Comparison of ENCODE assay signal across 8 cellular contexts in genomic region chr9:94030318-94031179, GRCh38. TPM values are rescaled to one million over a fixed set of nuclear protein-coding genes. Genes with fewer than 3 reads are reported as not detected.
DNase-seq lines count a peak whose midpoint lies in the region; ATAC-seq, FAIRE-seq and TF ChIP-seq lines count a peak whose summit lies in the region.

No MANE protein-coding gene starts in this region.

- ATAC-seq in HG03442 (IDR thresholded peaks at IDR 0.05; ENCODE audit: unreplicated experiment), result peak; percentile 98
- peak; percentile 99 for ATAC-seq in activated CD8-positive, alpha-beta T cell treated with anti-CD3 and anti-CD28 coated beads for 36 hours
- peak; percentile 99 for ATAC-seq in memory B cell (ENCODE audit: low read depth)

- H3K4me1 Mint-ChIP-seq in activated CD8-positive, alpha-beta T cell treated with anti-CD3 and anti-CD28 coated beads for 36 hours (ENCODE audit: low read depth), result peaks cover 20% of the 10 kb centered on the region
- H3K4me1 Mint-ChIP-seq in memory B cell, result peaks cover 16% of the 10 kb centered on the region

- CTCF ChIA-PET in activated CD8-positive, alpha-beta T cell treated with anti-CD3 and anti-CD28 coated beads for 36 hours (lab: Charles Lee), result interaction anchor here (1.0 to 1.3 kb wide), 4 partner anchors 17 to 183 kb away, joined by 3 read pairs; no protein-coding TSS in a partner anchor

- H3K9me3 ChIP-seq in effector memory CD4-positive, alpha-beta T cell (ENCODE audit: control insufficient read depth, low read length), result no peaks in the 10 kb centered on the region

- FAIRE-seq in GM19239 (lab: Jason Lieb, UNC), result peak; percentile 89

- intact Hi-C loops in activated CD8-positive, alpha-beta T cell treated with anti-CD3 and anti-CD28 coated beads for 36 hours (cut with micrococcal nuclease), result no loop called here

- no peak for TF ChIP-seq CTCF in activated CD8-positive, alpha-beta T cell treated with anti-CD3 and anti-CD28 coated beads for 36 hours (IDR thresholded peaks at IDR 0.05)

- H3K4me3 Mint-ChIP-seq in activated CD8-positive, alpha-beta T cell treated with anti-CD3 and anti-CD28 coated beads for 36 hours, result peak overlapping the region; percentile 95
- peak overlapping the region; percentile 100 for H3K4me3 Mint-ChIP-seq in memory B cell

- peaks cover 6% of the 10 kb centered on the region for H3K27me3 Mint-ChIP-seq in activated CD8-positive, alpha-beta T cell treated with anti-CD3 and anti-CD28 coated beads for 36 hours
- H3K27me3 Mint-ChIP-seq in memory B cell, result peaks cover 3% of the 10 kb centered on the region

- H3K9me3 Mint-ChIP-seq in activated CD8-positive, alpha-beta T cell treated with anti-CD3 and anti-CD28 coated beads for 36 hours, result no peaks in the 10 kb centered on the region
- H3K9me3 Mint-ChIP-seq in memory B cell, result no peaks in the 10 kb centered on the region

- H3K4me1 ChIP-seq in effector memory CD4-positive, alpha-beta T cell (ENCODE audit: control insufficient read depth, insufficient read depth, low read length, poor library complexity, severe bottlenecking), result peaks cover 7% of the 10 kb centered on the region

- peak overlapping the region; percentile 94 for H3K4me3 ChIP-seq in effector memory CD4-positive, alpha-beta T cell (ENCODE audit: insufficient read depth, low read depth, low read length, poor library complexity, severe bottlenecking)

- H3K27ac Mint-ChIP-seq in activated CD8-positive, alpha-beta T cell treated with anti-CD3 and anti-CD28 coated beads for 36 hours, result peak overlapping the region; percentile 95
- H3K27ac Mint-ChIP-seq in memory B cell, result peak overlapping the region; percentile 95

- H3K27me3 ChIP-seq in effector memory CD4-positive, alpha-beta T cell (replicated peaks; ENCODE audit: control insufficient read depth, insufficient read depth, low read length, poor library complexity, severe bottlenecking), result no peaks in the 10 kb centered on the region

- no peaks in the 10 kb centered on the region for H3K36me3 ChIP-seq in effector memory CD4-positive, alpha-beta T cell (ENCODE audit: control insufficient read depth, insufficient read depth, low read length)

- peak overlapping the region; percentile 55 for H3K27ac ChIP-seq in effector memory CD4-positive, alpha-beta T cell (ENCODE audit: insufficient read depth, low read length, poor library complexity, severe bottlenecking)

- H3K36me3 Mint-ChIP-seq in activated CD8-positive, alpha-beta T cell treated with anti-CD3 and anti-CD28 coated beads for 36 hours (ENCODE audit: low read depth), result peaks cover 2% of the 10 kb centered on the region
- H3K36me3 Mint-ChIP-seq in memory B cell, result peaks cover 3% of the 10 kb centered on the region

- DNase-seq in C1 segment of cervical spinal cord (lab: John Stamatoyannopoulos, UW) (peak; percentile 31 to 88 (median 70)), GM19239 (ENCODE audit: insufficient read length, low spot score) (peak; percentile 83), NCI-H526 (lab: John Stamatoyannopoulos, UW) (peak; percentile 62 to 86), memory B cell (ENCODE audit: low spot score in 2 of 2) (peak; percentile 50 to 69)
- DNase-seq in activated CD8-positive, alpha-beta T cell treated with anti-CD3 and anti-CD28 coated beads for 36 hours, result peak; percentile 85
- peak; percentile 56 to 68 (median 62) for DNase-seq in effector memory CD4-positive, alpha-beta T cell
- peak; percentile 47 for DNase-seq in stimulated activated CD8-positive, alpha-beta memory T cell treated with anti-CD3 and anti-CD28 coated beads, Interleukin-12 subunit alpha, Interleukin-12 subunit beta, amount 100 ng/mL, for 24 hours (ENCODE audit: extremely low read depth)

- POLR2A ChIA-PET in activated CD8-positive, alpha-beta T cell treated with anti-CD3 and anti-CD28 coated beads for 36 hours (lab: Charles Lee), result interaction anchor here (0.7 to 1.1 kb wide), 3 partner anchors 11 to 983 kb away, joined by 3 to 5 read pairs (median 3); no protein-coding TSS in a partner anchor

RNA-seq across cellular contexts. Expression of gene PTPDC1, which starts 53.7 kb away (rescaled TPM):
- total RNA-seq in activated CD8-positive, alpha-beta T cell treated with anti-CD3 and anti-CD28 coated beads for 36 hours, result 1 to 10 TPM; 4.9 to 5.6 TPM

Comparison
In these comparisons a context has a peak if more than half of its experiments do, and no peak if none do; other contexts are left out.
1. Peak in every context shown above with its lines: DNase-seq, ATAC-seq, H3K4me3 ChIP-seq and H3K27ac ChIP-seq.